In genomic region chr16:72189865-72190371, GRCh38 we compare ENCODE assay signal across 11 cellular contexts. TPM values are rescaled to one million over a fixed set of nuclear protein-coding genes. Genes with fewer than 3 reads are reported as not detected.
DNase-seq lines count a peak whose midpoint lies in the region; ATAC-seq and TF ChIP-seq lines count a peak whose summit lies in the region.
"Had no signal": no experiment of that assay in that cellular context is flagged by ENCODE, and none has a peak within 500 bp of the region (broad histone marks: within the 10 kb centered on the region; RNA-seq: fewer than 3 reads in every experiment).

No MANE protein-coding gene starts in this region.

- H2BK120ac ChIP-seq in trophoblast cell (ENCODE audit: insufficient read depth, low read length, poor library complexity), result no peak overlapping the region

- H3K14ac ChIP-seq in trophoblast cell (ENCODE audit: low read length), result no peak overlapping the region

- H3K23ac ChIP-seq in trophoblast cell (ENCODE audit: low read length), result no peak overlapping the region

- H2AK5ac ChIP-seq in trophoblast cell (ENCODE audit: low read length), result no peak overlapping the region

- no peak overlapping the region for H3K4ac ChIP-seq in trophoblast cell (ENCODE audit: low read depth, low read length)

- no peak overlapping the region for H3K4me2 ChIP-seq in trophoblast cell (ENCODE audit: low read length)

- DNase-seq in EL (peak; percentile 75), RWPE2 (ENCODE audit: low spot score) (no peak), erythroblast (lab: John Stamatoyannopoulos, UW) (peak; percentile 14 to 54), trophoblast cell (peak; percentile 79 to 87), mesothelial cell of epicardium (ENCODE audit: low spot score in 2 of 2, unreplicated experiment in 2 of 2) (no peak), progenitor cell of endocrine pancreas (ENCODE audit: low spot score, unreplicated experiment) (no peak)
- no peak for DNase-seq in activated naive CD4-positive, alpha-beta T cell treated with anti-CD3 and anti-CD28 coated beads, Interleukin-2, amount 50 U/mL, for 72 hours (ENCODE audit: low spot score in 2 of 2)
- DNase-seq: cortex of kidney, NCI-H2227 treated with DMSO at 0.1 percent for 48 hours had no signal

- no peak overlapping the region for H2BK5ac ChIP-seq in trophoblast cell (ENCODE audit: low read depth, low read length, poor library complexity)

- peaks cover 6% of the 10 kb centered on the region for H3K4me1 ChIP-seq in RWPE2 (ENCODE audit: insufficient read depth, poor library complexity, severe bottlenecking)
- H3K4me1 ChIP-seq in trophoblast cell (ENCODE audit: control insufficient read depth in 1 of 2, insufficient read depth in 2 of 2, low read length in 2 of 2), result no peaks in the 10 kb centered on the region

- H3K27me3 Mint-ChIP-seq in mesothelial cell of epicardium (ENCODE audit: low read depth) (no peaks in the 10 kb centered on the region), progenitor cell of endocrine pancreas (peaks cover 5% of the 10 kb centered on the region)

- H3K4me1 Mint-ChIP-seq in mesothelial cell of epicardium (peaks cover 4% of the 10 kb centered on the region), progenitor cell of endocrine pancreas (ENCODE audit: low read depth) (no peaks in the 10 kb centered on the region)

- H3K27ac Mint-ChIP-seq in activated naive CD4-positive, alpha-beta T cell treated with anti-CD3 and anti-CD28 coated beads, Interleukin-2, amount 50 U/mL, for 72 hours, result no peak overlapping the region
- no peak overlapping the region for H3K27ac Mint-ChIP-seq in mesothelial cell of epicardium
- H3K27ac Mint-ChIP-seq in progenitor cell of endocrine pancreas, result no peak overlapping the region
- H3K27ac Mint-ChIP-seq: WTC11 had no signal

- ATAC-seq in RWPE2 (ENCODE audit: low read depth) (peak; percentile 91), HG03196 (IDR thresholded peaks at IDR 0.05; ENCODE audit: unreplicated experiment) (no peak)
- ATAC-seq in activated naive CD4-positive, alpha-beta T cell treated with anti-CD3 and anti-CD28 coated beads, Interleukin-2, amount 50 U/mL, for 72 hours, result no peak
- ATAC-seq: WTC11 had no signal

- H2BK12ac ChIP-seq in trophoblast cell (ENCODE audit: low read length), result no peak overlapping the region

- H3K4me3 ChIP-seq in RWPE2 (ENCODE audit: severe bottlenecking) (no peak overlapping the region), trophoblast cell (ENCODE audit: low read depth, low read length) (no peak overlapping the region)

- H3K4me3 Mint-ChIP-seq in mesothelial cell of epicardium, result no peak overlapping the region
- no peak overlapping the region for H3K4me3 Mint-ChIP-seq in progenitor cell of endocrine pancreas (ENCODE audit: low read depth)
- H3K4me3 Mint-ChIP-seq: WTC11 had no signal

- H3K9me3 Mint-ChIP-seq in activated naive CD4-positive, alpha-beta T cell treated with anti-CD3 and anti-CD28 coated beads, Interleukin-2, amount 50 U/mL, for 72 hours, result no peaks in the 10 kb centered on the region
- H3K9me3 Mint-ChIP-seq in mesothelial cell of epicardium, result peaks cover 4% of the 10 kb centered on the region
- peaks cover 8% of the 10 kb centered on the region for H3K9me3 Mint-ChIP-seq in progenitor cell of endocrine pancreas (ENCODE audit: low read depth)

- no peaks in the 10 kb centered on the region for H3K79me1 ChIP-seq in trophoblast cell (ENCODE audit: low read length)

- no peak overlapping the region for H2AFZ ChIP-seq in trophoblast cell (ENCODE audit: insufficient read depth, low read length, poor library complexity)

- no peak overlapping the region for H3K9ac ChIP-seq in trophoblast cell (ENCODE audit: low read length)

- TF ChIP-seq CTCF in RWPE2 (IDR thresholded peaks at IDR 0.05; ENCODE audit: poor library complexity, severe bottlenecking), result no peak
- TF ChIP-seq CTCF in mesothelial cell of epicardium (IDR thresholded peaks at IDR 0.05; ENCODE audit: unreplicated experiment), result no peak
- TF ChIP-seq CTCF in progenitor cell of endocrine pancreas (IDR thresholded peaks at IDR 0.05; ENCODE audit: unreplicated experiment), result no peak

- H3K9me3 ChIP-seq in RWPE2 (ENCODE audit: severe bottlenecking) (no peaks in the 10 kb centered on the region), trophoblast cell (ENCODE audit: insufficient read depth, low read depth, low read length) (peaks cover 1% of the 10 kb centered on the region)

- no peak overlapping the region for H4K8ac ChIP-seq in trophoblast cell (ENCODE audit: low read depth, low read length)

- no peak overlapping the region for H4K12ac ChIP-seq in trophoblast cell (ENCODE audit: low read depth, low read length)

- no CpG with 5 or more reads among the region's 6 CpGs for WGBS in trophoblast cell (ENCODE audit: extremely low coverage, insufficient coverage, insufficient read length)

- H3K27ac ChIP-seq in RWPE2 (ENCODE audit: poor library complexity, severe bottlenecking) (no peak overlapping the region), trophoblast cell (ENCODE audit: low read depth, low read length) (no peak overlapping the region)

- no peak overlapping the region for H4K91ac ChIP-seq in trophoblast cell (ENCODE audit: low read depth, low read length)

- H3K27me3 ChIP-seq in RWPE2 (ENCODE audit: insufficient read depth, poor library complexity, severe bottlenecking) (no peaks in the 10 kb centered on the region), trophoblast cell (ENCODE audit: insufficient read depth, low read length) (no peaks in the 10 kb centered on the region)

- no peaks in the 10 kb centered on the region for H3K79me2 ChIP-seq in trophoblast cell (ENCODE audit: control insufficient read depth, insufficient read depth, low read length, poor library complexity)

- H3K36me3 Mint-ChIP-seq in activated naive CD4-positive, alpha-beta T cell treated with anti-CD3 and anti-CD28 coated beads, Interleukin-2, amount 50 U/mL, for 72 hours, result no peaks in the 10 kb centered on the region
- H3K36me3 Mint-ChIP-seq in mesothelial cell of epicardium, result peaks cover 4% of the 10 kb centered on the region
- peaks cover 3% of the 10 kb centered on the region for H3K36me3 Mint-ChIP-seq in progenitor cell of endocrine pancreas (ENCODE audit: insufficient read depth)
- H3K36me3 Mint-ChIP-seq: WTC11 had no signal

- H3K36me3 ChIP-seq in RWPE2 (ENCODE audit: low read depth) (no peaks in the 10 kb centered on the region), trophoblast cell (ENCODE audit: control insufficient read depth in 1 of 2, insufficient read depth in 2 of 2, low read length in 2 of 2) (no peaks in the 10 kb centered on the region)

- TF ChIP-seq POLR2A in erythroblast (IDR thresholded peaks at IDR 0.05; ENCODE audit: low read length), result no peak

- H3K18ac ChIP-seq in trophoblast cell (ENCODE audit: low read length), result no peak overlapping the region

RNA-seq across cellular contexts. Expression of gene PMFBP1, which starts 18.0 kb away (rescaled TPM):
- polyA plus RNA-seq in trophoblast cell (2013), result 0.76 and 1.00 TPM in 2 replicates
- total RNA-seq in activated naive CD4-positive, alpha-beta T cell treated with anti-CD3 and anti-CD28 coated beads, Interleukin-2, amount 50 U/mL, for 72 hours, result 1 to 10 TPM in 1 of 2 donors, under 1 TPM in 1; 0.16 to 3.1 TPM
- total RNA-seq in mesothelial cell of epicardium (3.7 to 5.7 TPM (median 4.9 TPM) in 3 replicates), progenitor cell of endocrine pancreas (3.9 and 4.5 TPM in 2 replicates)

Comparison
In these comparisons a context has a peak if more than half of its experiments do, and no peak if none do; other contexts are left out.
1. DNase-seq: peak in EL (single experiment), erythroblast (2 of 2) and trophoblast cell (2 of 2); none in RWPE2 (single experiment), activated naive CD4-positive, alpha-beta T cell treated with anti-CD3 and anti-CD28 coated beads, Interleukin-2, amount 50 U/mL, for 72 hours (0 of 2), mesothelial cell of epicardium (0 of 2) and progenitor cell of endocrine pancreas (single experiment).